In the genomic region with DNA sequence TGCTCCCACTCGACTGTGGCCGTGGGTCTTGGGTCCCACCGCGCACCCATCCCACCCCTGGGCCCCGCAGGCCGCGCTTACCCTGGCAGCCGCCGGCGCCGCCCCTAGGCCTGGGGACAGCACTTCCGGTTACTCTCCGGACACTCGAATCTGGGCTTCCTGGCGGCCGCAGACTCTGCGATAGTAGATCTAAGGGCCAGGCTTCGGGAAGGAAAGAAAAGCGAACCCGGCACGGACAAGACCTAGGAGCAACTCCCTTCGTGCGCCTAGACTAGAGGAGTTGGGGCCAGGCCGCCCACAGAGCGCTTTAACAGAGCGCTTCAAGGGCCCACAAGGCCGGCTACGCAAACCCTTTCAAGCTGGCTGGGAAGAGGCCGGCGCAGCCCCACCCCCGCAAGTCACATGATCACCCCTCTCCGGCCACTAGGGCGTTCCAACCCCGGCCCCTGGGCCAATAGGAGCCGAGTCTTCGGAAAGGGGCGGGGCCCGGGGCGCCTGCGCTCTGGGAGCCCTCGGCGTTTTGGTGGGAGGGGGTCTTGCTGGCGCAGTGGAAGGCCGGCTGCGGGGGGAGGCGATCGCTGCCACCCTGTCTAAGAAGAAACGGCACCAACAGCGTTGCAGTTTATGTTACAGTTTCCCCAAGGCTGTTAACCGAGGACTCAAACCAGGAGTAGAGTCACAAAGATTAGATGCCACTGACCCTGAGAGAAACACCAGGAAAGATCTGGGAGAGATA, we compare ENCODE assay signal across 8 cellular contexts. TPM values are rescaled to one million over a fixed set of nuclear protein-coding genes. Genes with fewer than 3 reads are reported as not detected.
A peak's percentile ranks its signal among the peaks of the same experiment; 100 is the strongest.
DNase-seq lines count a peak whose midpoint lies in the region; TF ChIP-seq lines count a peak whose summit lies in the region.
"Not testable (repeated sequence)": the region's sequence is repeated elsewhere in the genome, so short reads cannot be mapped to it uniquely, and the experiment has no call there.

Gene ZNF322, minus strand, starts transcription at position 387 of the 736 bp plus-strand sequence. CDS start 21,193 bp downstream, outside the sequence.

- peak; percentile 45 for TF ChIP-seq RAD21 in neural cell (conservative IDR thresholded peaks at IDR 0.05)

- not testable (repeated sequence) for H3K9me3 Mint-ChIP-seq in H9

- H2BK20ac ChIP-seq in H9 (ENCODE audit: low read depth, low read length, poor library complexity, severe bottlenecking) = not testable (repeated sequence)

- H3K9me2 ChIP-seq in neural cell (ENCODE audit: insufficient read depth, low read length) = not testable (repeated sequence)

- not testable (repeated sequence) for H3K23ac ChIP-seq in H9 (ENCODE audit: insufficient read length, low read depth, low read length)

- not testable (repeated sequence) for H3F3A ChIP-seq in neural cell (ENCODE audit: insufficient read depth, low read length, poor library complexity, severe bottlenecking)

- peak within 1 kb of the TSS; percentile 81 for H3K4me3 ChIP-seq in MG63
- peak within 1 kb of the TSS; percentile 72 for H3K4me3 ChIP-seq in fibroblast of villous mesenchyme (ENCODE audit: low read depth, low read length)
- peak within 1 kb of the TSS; percentile 81 for H3K4me3 ChIP-seq in neural cell (ENCODE audit: low read length)
- H3K4me3 ChIP-seq in stomach = peak within 1 kb of the TSS; percentile 57 to 73 (median 66)

- TF ChIP-seq EP300 in neural cell (conservative IDR thresholded peaks at IDR 0.05; ENCODE audit: poor library complexity, severe bottlenecking); stomach (IDR thresholded peaks at IDR 0.05): not testable (repeated sequence)

- not testable (repeated sequence) for H2BK120ac ChIP-seq in H9 (ENCODE audit: low read depth, low read length, poor library complexity, severe bottlenecking)

- no CpG with 5 or more reads among the region's 50 CpGs for WGBS in H9 (ENCODE audit: extremely low coverage, insufficient read length, low lambda C conversion rate)
- WGBS in stomach, 5 donors = 0 to 2% (median 0%) methylated on average over 23 to 46 of the region's 50 CpGs

- H4K91ac ChIP-seq in H9 (ENCODE audit: insufficient read length, low read depth, low read length) = not testable (repeated sequence)

- peak within 1 kb of the TSS; percentile 81 to 93 for H3K4me3 Mint-ChIP-seq in H9

- H2AFZ ChIP-seq in H9 (ENCODE audit: low read length) = peak within 1 kb of the TSS; percentile 99
- H2AFZ ChIP-seq in neural cell (ENCODE audit: low read depth, low read length) = peak within 1 kb of the TSS; percentile 56

- not testable (repeated sequence) for H2BK12ac ChIP-seq in H9 (ENCODE audit: insufficient read length, low read depth, low read length)

- H3K36me3 ChIP-seq in MG63 (peaks cover 17% of the 10 kb centered on the region), stomach (peaks cover 0 to 27% (median 19%) of the 10 kb centered on the region in 4 donors)
- H3K36me3 ChIP-seq in neural cell (ENCODE audit: insufficient read depth, low read length) = not testable (repeated sequence)

- H4K20me1 ChIP-seq in H9 (ENCODE audit: control insufficient read depth, insufficient read depth, insufficient read length); neural cell (ENCODE audit: insufficient read depth): not testable (repeated sequence)

- peaks cover 7 to 11% of the 10 kb centered on the region in 2 experiments for H3K4me1 Mint-ChIP-seq in H9

- not testable (repeated sequence) for H4K5ac ChIP-seq in H9 (ENCODE audit: insufficient read length, low read depth, low read length)

- H3T11ph ChIP-seq in H9 (ENCODE audit: low read length) = not testable (repeated sequence)

- not testable (repeated sequence) for H2BK5ac ChIP-seq in H9 (ENCODE audit: insufficient read length, low read length)

- not testable (repeated sequence) for H3K9me3 ChIP-seq in H9 (ENCODE audit: control insufficient read depth, low read depth, low read length); MG63; neural cell (ENCODE audit: low read length); stomach

- TF ChIP-seq CTCF in H9 (conservative IDR thresholded peaks at IDR 0.05); fibroblast of villous mesenchyme (IDR thresholded peaks at IDR 0.05; ENCODE audit: insufficient read depth, low read depth, low read length); neural cell (IDR thresholded peaks at IDR 0.05; ENCODE audit: poor library complexity, severe bottlenecking): not testable (repeated sequence)
- peak in 1 of 7 experiments; percentile 10 for TF ChIP-seq CTCF in stomach (IDR thresholded peaks at IDR 0.05)

- H3K18ac ChIP-seq in H9 (ENCODE audit: insufficient read length, low read depth, low read length) = not testable (repeated sequence)

- not testable (repeated sequence) for H3K79me2 ChIP-seq in H9 (ENCODE audit: insufficient read depth, low read length)
- H3K79me2 ChIP-seq in neural cell (replicated peaks; ENCODE audit: insufficient read depth, low read length) = peaks cover 21% of the 10 kb centered on the region

- H3K27ac Mint-ChIP-seq in H9 = peak within 1 kb of the TSS in 2 of 3 experiments; percentile 50 to 91; a peak in 3 of 7 replicates

- DNase-seq in ELR (ENCODE audit: low read depth) = peak; percentile 94
- peak; percentile 96 for DNase-seq in H9
- peak; percentile 91 for DNase-seq in MG63
- peak; percentile 91 for DNase-seq in SHP77 treated with DMSO at 0.1 percent for 48 hours (lab: John Stamatoyannopoulos, UW)
- peak; percentile 83 for DNase-seq in activated gamma-delta T cell (lab: John Stamatoyannopoulos, UW)
- DNase-seq in fibroblast of villous mesenchyme (ENCODE audit: low read depth) = peak; percentile 94
- DNase-seq in stomach = peak; percentile 94

- H3K27me3 ChIP-seq in H9 (ENCODE audit: insufficient read depth, low read length); MG63: not testable (repeated sequence)
- H3K27me3 ChIP-seq in neural cell (ENCODE audit: insufficient read depth, low read depth, low read length) (peaks cover 21% of the 10 kb centered on the region), stomach (peaks cover 0 to 21% (median 12%) of the 10 kb centered on the region in 3 donors)

- peaks cover 32% of the 10 kb centered on the region for H3K27me3 Mint-ChIP-seq in H9 (ENCODE audit: low read depth)

- TF ChIP-seq POLR2A in stomach (IDR thresholded peaks at IDR 0.05) = not testable (repeated sequence)

- H3K27ac ChIP-seq in H9 (ENCODE audit: insufficient read length, low read depth, low read length) = not testable (repeated sequence)
- H3K27ac ChIP-seq in neural cell (ENCODE audit: low read length) (peak within 1 kb of the TSS; percentile 66), stomach (peak within 1 kb of the TSS; percentile 81 to 91 (median 88))

- not testable (repeated sequence) for H4K8ac ChIP-seq in H9 (replicated peaks; ENCODE audit: insufficient read length, low read depth, low read length)

- H3K4me2 ChIP-seq in H9 (ENCODE audit: insufficient read depth, insufficient read length, low read length) = peak within 1 kb of the TSS; percentile 96
- H3K4me2 ChIP-seq in neural cell (ENCODE audit: low read length) = peak within 1 kb of the TSS; percentile 91

- not testable (repeated sequence) for H3K4ac ChIP-seq in H9 (ENCODE audit: low read depth, low read length)

- H2AK5ac ChIP-seq in H9 (ENCODE audit: insufficient read length, low read length) = not testable (repeated sequence)

- peaks cover 10 to 24% (median 22%) of the 10 kb centered on the region in 3 experiments; a peak in 6 of 7 replicates for H3K36me3 Mint-ChIP-seq in H9 (ENCODE audit: insufficient read depth in 1 of 3, low read depth in 3 of 3)

- not testable (repeated sequence) for H3K4me1 ChIP-seq in H9 (ENCODE audit: insufficient read depth, low read length)
- peaks cover 12 to 48% (median 30%) of the 10 kb centered on the region in 4 donors for H3K4me1 ChIP-seq in stomach

- H3K9ac ChIP-seq in H9 (ENCODE audit: extremely low read depth, insufficient read length, low read length) (peak within 1 kb of the TSS; percentile 95), neural cell (ENCODE audit: low read length) (peak within 1 kb of the TSS; percentile 71)

- H3K56ac ChIP-seq in H9 (ENCODE audit: insufficient read length, low read depth, low read length) = not testable (repeated sequence)

- not testable (repeated sequence) for H3K23me2 ChIP-seq in H9 (ENCODE audit: insufficient read length, low read depth, low read length, poor library complexity, severe bottlenecking)

- H3K14ac ChIP-seq in H9 (ENCODE audit: insufficient read depth, low read length) = not testable (repeated sequence)

- H3K79me1 ChIP-seq in H9 (ENCODE audit: insufficient read depth, low read depth, low read length, poor library complexity, severe bottlenecking) = not testable (repeated sequence)

- not testable (repeated sequence) for H2BK15ac ChIP-seq in H9 (ENCODE audit: low read depth, low read length)

- intact Hi-C loops in stomach (cut with DNase I; ENCODE audit: low total_unique reads) = not testable (repeated sequence)

TF ChIP-seq in neural cell, 6 proteins besides CTCF, POLR2A, EP300 and RAD21 (continues in another document):
- peak; percentile 50 for TF ChIP-seq TAF1 (IDR thresholded peaks at IDR 0.05; ENCODE audit: low read depth)
- peak; percentile 65 for TF ChIP-seq POLR2AphosphoS5 (IDR thresholded peaks at IDR 0.05)
- TF ChIP-seq MXI1 (conservative IDR thresholded peaks at IDR 0.05; ENCODE audit: poor library complexity, severe bottlenecking) = peak; percentile 40

RNA-seq across cellular contexts. Expression of gene ZNF322, which starts in this region (rescaled TPM):
- total RNA-seq in H9 (2021) = 34.5 and 39.1 TPM in 2 replicates
- total RNA-seq in MG63 (2014; rRNA removed; shearing (Covaris generic); ENCODE audit: low replicate concordance) = 9.1 and 11.8 TPM in 2 replicates
- 16.8 and 17.7 TPM in 2 replicates for total RNA-seq in fibroblast of villous mesenchyme
- 29.4 and 31.7 TPM in 2 replicates for polyA plus RNA-seq in neural cell
- 68.4 and 76.3 TPM in 2 replicates for polyA minus RNA-seq in neural cell
- 10 to 100 TPM in 3 of 5 donors, 1 to 10 TPM in 2; 4.1 to 23.9 (median 15.2) TPM for total RNA-seq in stomach
- 1 to 10 TPM; 4.3 to 7.5 (median 5.7) TPM for polyA plus RNA-seq in stomach
